In the genomic region with DNA sequence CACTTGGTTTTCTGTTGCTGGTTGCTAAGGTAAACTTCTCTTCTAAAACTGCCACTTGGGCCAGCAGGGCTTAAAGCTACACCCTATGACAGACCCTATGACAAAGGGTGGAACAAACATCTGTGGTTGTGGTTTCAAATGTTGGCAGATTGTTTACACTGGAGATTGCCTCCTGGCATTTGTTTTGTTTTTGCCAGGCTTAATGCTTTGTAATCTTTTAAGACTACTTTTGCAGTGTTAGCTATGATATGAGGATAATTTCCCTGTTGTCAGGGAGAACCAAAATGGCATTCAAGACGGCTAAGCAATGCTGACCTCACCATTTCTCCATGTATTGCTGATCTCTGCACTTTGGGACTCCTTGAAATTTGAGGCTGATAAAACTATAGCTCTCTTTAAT, we compare ENCODE assay signal across 12 cellular contexts. TPM values are rescaled to one million over a fixed set of nuclear protein-coding genes. Genes with fewer than 3 reads are reported as not detected.
DNase-seq lines count a peak whose midpoint lies in the region; ATAC-seq and TF ChIP-seq lines count a peak whose summit lies in the region.
"Had no signal": no experiment of that assay in that cellular context is flagged by ENCODE, and none has a peak within 500 bp of the region (broad histone marks: within the 10 kb centered on the region; RNA-seq: fewer than 3 reads in every experiment).

No MANE protein-coding gene starts in this region.

- no peaks in the 10 kb centered on the region for H4K20me1 ChIP-seq in MM.1S (ENCODE audit: insufficient read depth, low read length)

- no peaks in the 10 kb centered on the region for H3K27me3 ChIP-seq in MM.1S (replicated peaks; ENCODE audit: insufficient read depth, low read length)
- no peaks in the 10 kb centered on the region for H3K27me3 ChIP-seq in parathyroid adenoma (ENCODE audit: control insufficient read depth, insufficient read depth, low read length)

- peak; percentile 13 for DNase-seq in NCI-H1436 (lab: John Stamatoyannopoulos, UW)
- no peak for DNase-seq in NCI-H1436 treated with DMSO at 0.1 percent for 48 hours (lab: John Stamatoyannopoulos, UW)
- peak; percentile 75 for DNase-seq in MM.1S
- peak; percentile 16 for DNase-seq in central memory CD4-positive, alpha-beta T cell
- no peak for DNase-seq in cerebellum (ENCODE audit: low spot score)
- DNase-seq in SIG-M5 treated with dmso at 0.1 percent for 504 hours (lab: John Stamatoyannopoulos, UW; ENCODE audit: unreplicated experiment) = no peak
- DNase-seq: activated CD4-positive, alpha-beta T cell treated with anti-CD3 and anti-CD28 coated beads for 48 hours; endodermal cell had no signal

- H3K9me2 ChIP-seq in MM.1S (replicated peaks; ENCODE audit: insufficient read depth, low read length) = no peaks in the 10 kb centered on the region

- no peak overlapping the region for H2AFZ ChIP-seq in MM.1S (ENCODE audit: low read length)
- H2AFZ ChIP-seq in parathyroid adenoma = peak overlapping the region; percentile 34

- H3K4me1 ChIP-seq in MM.1S (ENCODE audit: low read length) = peaks cover 12% of the 10 kb centered on the region
- peaks cover 3% of the 10 kb centered on the region for H3K4me1 ChIP-seq in parathyroid adenoma

- H3K79me2 ChIP-seq in MM.1S (ENCODE audit: low read length) (peaks cover 4% of the 10 kb centered on the region; the same call in 1 of the 2 replicates), parathyroid adenoma (no peaks in the 10 kb centered on the region)

- ATAC-seq in GM21526 (IDR thresholded peaks at IDR 0.05; ENCODE audit: low FRiP score, unreplicated experiment) = no peak
- ATAC-seq: activated naive CD4-positive, alpha-beta T cell treated with anti-CD3 and anti-CD28 coated beads, Interleukin-2, amount 50 U/mL, for 72 hours had no signal

- H3K9me3 ChIP-seq in MM.1S (replicated peaks; ENCODE audit: insufficient read depth, low read length) (no peaks in the 10 kb centered on the region), parathyroid adenoma (ENCODE audit: control insufficient read depth, low read length) (no peaks in the 10 kb centered on the region)

- peak overlapping the region; percentile 39 for H3K9ac ChIP-seq in MM.1S (ENCODE audit: low read length)
- no peak overlapping the region for H3K9ac ChIP-seq in parathyroid adenoma

- peaks cover 3% of the 10 kb centered on the region; the same call in 1 of the 2 replicates for H3F3A ChIP-seq in MM.1S (ENCODE audit: insufficient read depth, low read length)

- no peak for TF ChIP-seq CTCF in MM.1S (IDR thresholded peaks at IDR 0.05; ENCODE audit: low read length)
- no peak for TF ChIP-seq CTCF in parathyroid adenoma (IDR thresholded peaks at IDR 0.05)

- no peak overlapping the region for H3K4me3 ChIP-seq in MM.1S (ENCODE audit: low read length)
- H3K4me3 ChIP-seq in parathyroid adenoma (ENCODE audit: low read depth, low read length) = no peak overlapping the region

- H3K27ac ChIP-seq in MM.1S (ENCODE audit: low read length) = peak overlapping the region; percentile 68
- peak overlapping the region; percentile 47 for H3K27ac ChIP-seq in parathyroid adenoma

- H3K4me2 ChIP-seq in MM.1S (ENCODE audit: low read depth, low read length) (no peak overlapping the region), parathyroid adenoma (ENCODE audit: low read length) (peak overlapping the region; percentile 39)

- no peaks in the 10 kb centered on the region for H3K36me3 ChIP-seq in MM.1S (replicated peaks; ENCODE audit: insufficient read depth, low read length)
- H3K36me3 ChIP-seq in parathyroid adenoma (ENCODE audit: control insufficient read depth, insufficient read depth, low read length) = no peaks in the 10 kb centered on the region

RNA-seq across cellular contexts. Expression of a gene that starts 50.3 kb away (rescaled TPM):
- total RNA-seq in cerebellum = 9.6 TPM
- total RNA-seq: A673; activated naive CD4-positive, alpha-beta T cell treated with anti-CD3 and anti-CD28 coated beads, Interleukin-2, amount 50 U/mL, for 72 hours had no signal

Comparison
In these comparisons a context has a peak if more than half of its experiments do, and no peak if none do; other contexts are left out.
1. DNase-seq: peak in NCI-H1436 (single experiment), MM.1S (single experiment) and central memory CD4-positive, alpha-beta T cell (single experiment); none in NCI-H1436 treated with DMSO at 0.1 percent for 48 hours (single experiment), cerebellum (single experiment) and SIG-M5 treated with dmso at 0.1 percent for 504 hours (single experiment).